ENCODE assay signal across 10 cellular contexts in genomic region chr6:1832844-1833787, GRCh38.
DNase-seq lines count a peak whose midpoint lies in the region; ATAC-seq, FAIRE-seq and TF ChIP-seq lines count a peak whose summit lies in the region.
"Had no signal": no experiment of that assay in that cellular context is flagged by ENCODE, and none has a peak within 500 bp of the region (broad histone marks: within the 10 kb centered on the region; RNA-seq: fewer than 3 reads in every experiment).

No MANE protein-coding gene starts in this region.

- H3K36me3 ChIP-seq in esophagus muscularis mucosa = no peaks in the 10 kb centered on the region
- H3K36me3 ChIP-seq in pancreas = no peaks in the 10 kb centered on the region

- H3K4me3 Mint-ChIP-seq in stimulated activated effector memory CD8-positive, alpha-beta T cell treated with anti-CD3 and anti-CD28 coated beads, Interleukin-12 subunit alpha, Interleukin-12 subunit beta, amount 100 ng/mL, for 72 hours = no peak overlapping the region
- H3K4me3 Mint-ChIP-seq: activated CD4-positive, alpha-beta memory T cell treated with anti-CD3 and anti-CD28 coated beads for 36 hours had no signal

- H3K27me3 ChIP-seq in esophagus muscularis mucosa (no peaks in the 10 kb centered on the region), pancreas (no peaks in the 10 kb centered on the region)

- no peak overlapping the region for H3K27ac Mint-ChIP-seq in stimulated activated effector memory CD8-positive, alpha-beta T cell treated with anti-CD3 and anti-CD28 coated beads, Interleukin-12 subunit alpha, Interleukin-12 subunit beta, amount 100 ng/mL, for 72 hours
- H3K27ac Mint-ChIP-seq: activated CD4-positive, alpha-beta memory T cell treated with anti-CD3 and anti-CD28 coated beads for 36 hours had no signal

- ATAC-seq in pancreas (peak; percentile 93 to 97 (median 94)), GM21381 (IDR thresholded peaks at IDR 0.05; ENCODE audit: unreplicated experiment) (no peak), GM18868 (IDR thresholded peaks at IDR 0.05; ENCODE audit: unreplicated experiment) (no peak)
- ATAC-seq in stimulated activated effector memory CD8-positive, alpha-beta T cell treated with anti-CD3 and anti-CD28 coated beads, Interleukin-12 subunit alpha, Interleukin-12 subunit beta, amount 100 ng/mL, for 72 hours = no peak

- H3K36me3 Mint-ChIP-seq in stimulated activated effector memory CD8-positive, alpha-beta T cell treated with anti-CD3 and anti-CD28 coated beads, Interleukin-12 subunit alpha, Interleukin-12 subunit beta, amount 100 ng/mL, for 72 hours = no peaks in the 10 kb centered on the region

- peaks cover 9% of the 10 kb centered on the region for H3K9me3 Mint-ChIP-seq in stimulated activated effector memory CD8-positive, alpha-beta T cell treated with anti-CD3 and anti-CD28 coated beads, Interleukin-12 subunit alpha, Interleukin-12 subunit beta, amount 100 ng/mL, for 72 hours

- peak; percentile 57 for DNase-seq in DMS114 treated with DMSO at 0.1 percent for 48 hours (lab: John Stamatoyannopoulos, UW; ENCODE audit: unreplicated experiment)
- peak; percentile 93 for DNase-seq in NCI-H748 (lab: John Stamatoyannopoulos, UW; ENCODE audit: unreplicated experiment)
- DNase-seq in esophagus muscularis mucosa (ENCODE audit: extremely low spot score) = no peak
- DNase-seq in pancreas = peak; percentile 57 to 77 (median 68)
- no peak for DNase-seq in stimulated activated effector memory CD8-positive, alpha-beta T cell treated with anti-CD3 and anti-CD28 coated beads, Interleukin-12 subunit alpha, Interleukin-12 subunit beta, amount 100 ng/mL, for 72 hours (ENCODE audit: low spot score in 2 of 2)
- no peak for DNase-seq in GM12891 (ENCODE audit: insufficient read length, low spot score)
- DNase-seq: activated CD4-positive, alpha-beta memory T cell treated with anti-CD3 and anti-CD28 coated beads for 36 hours had no signal

- peaks cover 5 to 22% (median 19%) of the 10 kb centered on the region in 4 donors for H3K4me1 ChIP-seq in esophagus muscularis mucosa
- peaks cover 6 to 16% (median 8%) of the 10 kb centered on the region in 3 donors for H3K4me1 ChIP-seq in pancreas

- H3K9me3 ChIP-seq in esophagus muscularis mucosa (peaks cover 0 to 11% (median 4%) of the 10 kb centered on the region in 4 donors), pancreas (no peaks in the 10 kb centered on the region)

- intact Hi-C loops in esophagus muscularis mucosa (cut with DNase I) (no loop called here), pancreas (cut with DNase I) (no loop called here)

- H3K4me3 ChIP-seq in esophagus muscularis mucosa = peak overlapping the region in 3 of 4 donors; percentile 14 to 19 (median 18)
- H3K4me3 ChIP-seq in pancreas = peak overlapping the region in 1 of 4 donors; percentile 15

- TF ChIP-seq CTCF in esophagus muscularis mucosa (IDR thresholded peaks at IDR 0.05) (no peak), pancreas (IDR thresholded peaks at IDR 0.05) (no peak)

- no peak for FAIRE-seq in pancreas (lab: Jason Lieb, UNC)
- FAIRE-seq in GM12891 (lab: Jason Lieb, UNC) = no peak
- FAIRE-seq: colon had no signal

- H3K27ac ChIP-seq in esophagus muscularis mucosa (replicated peaks in 1 of 4) = peak overlapping the region in 1 of 4 donors; percentile 28
- H3K27ac ChIP-seq in pancreas = peak overlapping the region in 3 of 4 donors; percentile 23 to 70 (median 65)

- no peaks in the 10 kb centered on the region for H3K4me1 Mint-ChIP-seq in stimulated activated effector memory CD8-positive, alpha-beta T cell treated with anti-CD3 and anti-CD28 coated beads, Interleukin-12 subunit alpha, Interleukin-12 subunit beta, amount 100 ng/mL, for 72 hours

- no peak for TF ChIP-seq POLR2A in esophagus muscularis mucosa (IDR thresholded peaks at IDR 0.05; ENCODE audit: low read depth)
- TF ChIP-seq POLR2A in GM12891 (IDR thresholded peaks at IDR 0.05; ENCODE audit: low read depth, low read length) = no peak

- TF ChIP-seq EP300 in esophagus muscularis mucosa (IDR thresholded peaks at IDR 0.05) = no peak

- 17% methylated on average over 16 of the region's 16 CpGs for WGBS in esophagus muscularis mucosa
- 9 to 11% methylated on average over 16 of the region's 16 CpGs for WGBS in pancreas, 2 donors

TF ChIP-seq in GM12891, 5 proteins besides CTCF, POLR2A, EP300 and RAD21:
- no peak for TF ChIP-seq PAX5 (IDR thresholded peaks at IDR 0.05; ENCODE audit: insufficient read depth, low read length, severe bottlenecking)
- TF ChIP-seq SPI1 (IDR thresholded peaks at IDR 0.05; ENCODE audit: low read depth, low read length) = no peak
- TF ChIP-seq TAF1 (IDR thresholded peaks at IDR 0.05; ENCODE audit: low read depth, low read length) = no peak
- no peak for TF ChIP-seq POLR2AphosphoS5 (IDR thresholded peaks at IDR 0.05; ENCODE audit: low read depth, low read length)
- TF ChIP-seq POU2F2 (IDR thresholded peaks at IDR 0.05; ENCODE audit: low read depth, low read length) = no peak
TF ChIP-seq in GM12891: peak in this region for 0.

Comparison
In these comparisons a context has a peak if more than half of its experiments do, and no peak if none do; other contexts are left out.
1. DNase-seq: peak in DMS114 treated with DMSO at 0.1 percent for 48 hours (single experiment), NCI-H748 (single experiment) and pancreas (6 of 6); none in esophagus muscularis mucosa (single experiment), stimulated activated effector memory CD8-positive, alpha-beta T cell treated with anti-CD3 and anti-CD28 coated beads, Interleukin-12 subunit alpha, Interleukin-12 subunit beta, amount 100 ng/mL, for 72 hours (0 of 2) and GM12891 (single experiment).
2. ATAC-seq: peak in pancreas (4 of 4); none in stimulated activated effector memory CD8-positive, alpha-beta T cell treated with anti-CD3 and anti-CD28 coated beads, Interleukin-12 subunit alpha, Interleukin-12 subunit beta, amount 100 ng/mL, for 72 hours (single experiment), GM21381 (single experiment) and GM18868 (single experiment).